ENCODE assay signal across 14 cellular contexts in genomic region chr4:82786004-82786400, GRCh38. TPM values are rescaled to one million over a fixed set of nuclear protein-coding genes. Genes with fewer than 3 reads are reported as not detected.
DNase-seq lines count a peak whose midpoint lies in the region; ATAC-seq and TF ChIP-seq lines count a peak whose summit lies in the region.
"Had no signal": no experiment of that assay in that cellular context is flagged by ENCODE, and none has a peak within 500 bp of the region (broad histone marks: within the 10 kb centered on the region; RNA-seq: fewer than 3 reads in every experiment).

No MANE protein-coding gene starts in this region.

- ATAC-seq in esophagus mucosa (no peak), HG02852 (IDR thresholded peaks at IDR 0.05; ENCODE audit: unreplicated experiment) (no peak)
- ATAC-seq: activated T-helper 17 cell treated with anti-CD3 and anti-CD28 coated beads, Interleukin-2, amount 50 U/mL, for 72 hours had no signal

- H2BK120ac ChIP-seq in mesenchymal stem cell (ENCODE audit: low read depth, low read length): no peak overlapping the region

- no peak overlapping the region for H4K8ac ChIP-seq in mesenchymal stem cell (ENCODE audit: low read length)

- H3K4me2 ChIP-seq in Loucy (ENCODE audit: low read depth, low read length, poor library complexity, severe bottlenecking): peak overlapping the region; percentile 34
- no peak overlapping the region for H3K4me2 ChIP-seq in mesenchymal stem cell (ENCODE audit: low read length, poor library complexity, severe bottlenecking)

- in situ Hi-C loops in astrocyte of the cerebellum (cut with HindIII; ENCODE audit: low sequenced_read_pairs): no loop called here

- no peak overlapping the region for H3K4ac ChIP-seq in mesenchymal stem cell (ENCODE audit: low read depth in 1 of 2, low read length in 2 of 2)

- H3K18ac ChIP-seq in mesenchymal stem cell (ENCODE audit: low read depth in 1 of 2, low read length in 2 of 2): no peak overlapping the region

- intact Hi-C loops in tibial artery (cut with DNase I; ENCODE audit: low total_unique reads): no loop called here

- H2BK12ac ChIP-seq in mesenchymal stem cell (ENCODE audit: low read length in 2 of 2): no peak overlapping the region

- no peaks in the 10 kb centered on the region for H4K20me1 ChIP-seq in Loucy (ENCODE audit: insufficient read depth, low read length, poor library complexity, severe bottlenecking)

- H3K9ac ChIP-seq in Loucy (ENCODE audit: low read depth, low read length, poor library complexity, severe bottlenecking) (no peak overlapping the region), mesenchymal stem cell (ENCODE audit: low read length) (peak overlapping the region; percentile 61)

- H4K91ac ChIP-seq in mesenchymal stem cell (ENCODE audit: low read length): no peak overlapping the region

- H3F3A ChIP-seq in Loucy (ENCODE audit: low read depth): no peaks in the 10 kb centered on the region

- H3K27me3 ChIP-seq in Loucy (ENCODE audit: insufficient read depth, low read length, poor library complexity, severe bottlenecking): no peaks in the 10 kb centered on the region
- no peaks in the 10 kb centered on the region for H3K27me3 ChIP-seq in mesenchymal stem cell (ENCODE audit: control insufficient read depth in 1 of 2, insufficient read depth in 1 of 2, low read length in 2 of 2)
- H3K27me3 ChIP-seq in tibial artery: no peaks in the 10 kb centered on the region
- H3K27me3 ChIP-seq: MG63, pancreas had no signal

- no peak overlapping the region for H2AFZ ChIP-seq in Loucy (ENCODE audit: low read length)
- H2AFZ ChIP-seq in mesenchymal stem cell (ENCODE audit: low read depth, low read length): no peak overlapping the region

- no peak overlapping the region for H3K23ac ChIP-seq in mesenchymal stem cell (ENCODE audit: low read length in 2 of 2)

- peak; percentile 9 for DNase-seq in AG08395 (ENCODE audit: low spot score)
- no peak for DNase-seq in astrocyte of the cerebellum (ENCODE audit: low read depth)
- no peak for DNase-seq in mesenchymal stem cell
- DNase-seq in tibial artery: no peak
- DNase-seq in activated CD4-positive, CD25-positive, alpha-beta regulatory T cell treated with anti-CD3 and anti-CD28 coated beads, Interleukin-2, amount 50 U/mL, for 72 hours: no peak
- DNase-seq: activated CD4-positive, alpha-beta T cell treated with anti-CD3 and anti-CD28 coated beads, Interleukin-2, amount 50 U/mL, for 4 hours; AML-193; NCI-H446; pancreas had no signal

- no peaks in the 10 kb centered on the region for H3K9me2 ChIP-seq in Loucy (replicated peaks; ENCODE audit: low read depth, low read length)

- H3K4me3 ChIP-seq in Loucy (ENCODE audit: low read length, poor library complexity, severe bottlenecking) (peak overlapping the region; percentile 32), astrocyte of the cerebellum (ENCODE audit: low read depth, low read length) (peak overlapping the region; percentile 6), mesenchymal stem cell (ENCODE audit: insufficient read depth in 1 of 2, low read depth in 1 of 2, low read length in 2 of 2) (peak overlapping the region in 1 of 2 experiments; percentile 42), tibial artery (no peak overlapping the region)
- H3K4me3 ChIP-seq: MG63, pancreas had no signal

- TF ChIP-seq CTCF in Loucy (conservative IDR thresholded peaks at IDR 0.05; ENCODE audit: low read length) (no peak), astrocyte of the cerebellum (IDR thresholded peaks at IDR 0.05; ENCODE audit: low read depth, low read length, missing control alignments) (no peak), tibial artery (IDR thresholded peaks at IDR 0.05) (no peak)

- H3K79me1 ChIP-seq in mesenchymal stem cell (replicated peaks; ENCODE audit: low read length, poor library complexity, severe bottlenecking): peaks cover 36% of the 10 kb centered on the region

- H3K4me1 ChIP-seq in Loucy (ENCODE audit: insufficient read depth, low read length, poor library complexity, severe bottlenecking) (peaks cover 40% of the 10 kb centered on the region), mesenchymal stem cell (ENCODE audit: control insufficient read depth, insufficient read depth, low read depth, low read length) (peaks cover 16% of the 10 kb centered on the region), tibial artery (peaks cover 0 to 8% (median 1%) of the 10 kb centered on the region in 4 donors)

- no peak overlapping the region for H2AK5ac ChIP-seq in mesenchymal stem cell (ENCODE audit: low read length, severe bottlenecking)

- no peak overlapping the region for H2BK5ac ChIP-seq in mesenchymal stem cell (ENCODE audit: low read depth, low read length, poor library complexity, severe bottlenecking)

- peak overlapping the region; percentile 45 for H3K27ac ChIP-seq in mesenchymal stem cell (ENCODE audit: low read length, poor library complexity, severe bottlenecking)
- H3K27ac ChIP-seq in tibial artery: no peak overlapping the region

- no peak overlapping the region for H3K14ac ChIP-seq in mesenchymal stem cell (ENCODE audit: low read length in 2 of 2)

- H3K36me3 ChIP-seq in Loucy (ENCODE audit: insufficient read depth, low read length) (no peaks in the 10 kb centered on the region), mesenchymal stem cell (ENCODE audit: control insufficient read depth in 1 of 2, insufficient read depth in 2 of 2, low read depth in 1 of 2, low read length in 2 of 2) (peaks cover 0 to 3% of the 10 kb centered on the region in 2 experiments), tibial artery (no peaks in the 10 kb centered on the region)
- H3K36me3 ChIP-seq: MG63, pancreas had no signal

- H3K9me3 ChIP-seq in Loucy (ENCODE audit: insufficient read depth, low read depth, low read length) (no peaks in the 10 kb centered on the region), mesenchymal stem cell (ENCODE audit: control insufficient read depth, low read length) (no peaks in the 10 kb centered on the region), tibial artery (no peaks in the 10 kb centered on the region)
- H3K9me3 ChIP-seq: MG63, pancreas had no signal

- peaks cover 80% of the 10 kb centered on the region for H3K79me2 ChIP-seq in Loucy (ENCODE audit: insufficient read depth, low read length)

- no peak overlapping the region for H2BK15ac ChIP-seq in mesenchymal stem cell (ENCODE audit: low read depth, poor library complexity, severe bottlenecking)

- 6% methylated on average over 1 of the region's 2 CpGs for WGBS in mesenchymal stem cell

RNA-seq across cellular contexts. Expression of gene SCD5, which starts 12.6 kb away (rescaled TPM):
- polyA plus RNA-seq in mesenchymal stem cell (2013, experiment 1 of 2): 5.9 TPM
- polyA plus RNA-seq in mesenchymal stem cell (2013, experiment 2 of 2): 6.0 TPM
- 1.9 TPM for total RNA-seq in esophagus mucosa

Comparison
In these comparisons a context has a peak if more than half of its experiments do, and no peak if none do; other contexts are left out.
1. H3K4me3 ChIP-seq: peak in Loucy (single experiment) and astrocyte of the cerebellum (single experiment); none in tibial artery (0 of 2).